1 cellular context compared by ENCODE assay signal in the genomic region with DNA sequence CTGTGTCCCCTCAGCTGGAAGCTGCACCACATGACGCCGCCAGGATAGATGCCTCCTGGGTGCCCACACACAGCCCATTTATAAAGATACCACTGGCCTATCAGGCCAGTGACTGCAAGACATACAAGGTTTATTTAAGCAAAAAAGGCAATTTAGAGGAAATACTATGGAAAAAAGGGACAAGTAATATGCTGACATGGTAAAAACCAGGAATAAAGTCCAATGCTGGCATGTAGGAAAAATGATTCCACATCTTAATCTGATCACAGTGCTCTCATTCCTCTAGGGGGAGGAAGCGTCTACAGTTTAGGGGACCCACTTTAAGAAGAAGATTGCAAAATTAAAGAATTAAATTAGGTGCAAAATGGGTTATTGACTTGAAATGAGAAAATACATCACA.
TF ChIP-seq lines count a peak whose summit lies in the region.

No MANE protein-coding gene starts in this region.

TF ChIP-seq in K562, 482 proteins besides CTCF, POLR2A, EP300 and RAD21:
- TF ChIP-seq, protein P1, sequence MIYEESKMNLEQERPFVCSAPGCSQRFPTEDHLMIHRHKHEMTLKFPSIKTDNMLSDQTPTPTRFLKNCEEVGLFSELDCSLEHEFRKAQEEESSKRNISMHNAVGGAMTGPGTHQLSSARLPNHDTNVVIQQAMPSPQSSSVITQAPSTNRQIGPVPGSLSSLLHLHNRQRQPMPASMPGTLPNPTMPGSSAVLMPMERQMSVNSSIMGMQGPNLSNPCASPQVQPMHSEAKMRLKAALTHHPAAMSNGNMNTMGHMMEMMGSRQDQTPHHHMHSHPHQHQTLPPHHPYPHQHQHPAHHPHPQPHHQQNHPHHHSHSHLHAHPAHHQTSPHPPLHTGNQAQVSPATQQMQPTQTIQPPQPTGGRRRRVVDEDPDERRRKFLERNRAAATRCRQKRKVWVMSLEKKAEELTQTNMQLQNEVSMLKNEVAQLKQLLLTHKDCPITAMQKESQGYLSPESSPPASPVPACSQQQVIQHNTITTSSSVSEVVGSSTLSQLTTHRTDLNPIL (CRISPR knock-in tag; IDR thresholded peaks at IDR 0.05) = no peak
- peak; percentile 70 for TF ChIP-seq MAFG (tag; conservative IDR thresholded peaks at IDR 0.05)
- no peak for TF ChIP-seq SRF (CRISPR knock-in tag; IDR thresholded peaks at IDR 0.05)
- TF ChIP-seq C11orf30 (IDR thresholded peaks at IDR 0.05; ENCODE audit: low read depth) = peak; percentile 75; the same call in 1 of the 2 replicates
- TF ChIP-seq ELF2 (CRISPR knock-in tag; IDR thresholded peaks at IDR 0.05) = no peak
- TF ChIP-seq MAFK (IDR thresholded peaks at IDR 0.05; ENCODE audit: low read length) = peak; percentile 64
- no peak for TF ChIP-seq ZNF324 (CRISPR knock-in tag; IDR thresholded peaks at IDR 0.05)
- TF ChIP-seq, protein P2, sequence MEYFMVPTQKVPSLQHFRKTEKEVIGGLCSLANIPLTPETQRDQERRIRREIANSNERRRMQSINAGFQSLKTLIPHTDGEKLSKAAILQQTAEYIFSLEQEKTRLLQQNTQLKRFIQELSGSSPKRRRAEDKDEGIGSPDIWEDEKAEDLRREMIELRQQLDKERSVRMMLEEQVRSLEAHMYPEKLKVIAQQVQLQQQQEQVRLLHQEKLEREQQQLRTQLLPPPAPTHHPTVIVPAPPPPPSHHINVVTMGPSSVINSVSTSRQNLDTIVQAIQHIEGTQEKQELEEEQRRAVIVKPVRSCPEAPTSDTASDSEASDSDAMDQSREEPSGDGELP (CRISPR knock-in tag; IDR thresholded peaks at IDR 0.05; ENCODE audit: borderline replicate concordance) = no peak
- TF ChIP-seq GTF2A2 (tag; IDR thresholded peaks at IDR 0.05) = no peak
- no peak for TF ChIP-seq ATF1 (CRISPR knock-in tag; IDR thresholded peaks at IDR 0.05)
- no peak for TF ChIP-seq ATF1 (tag; IDR thresholded peaks at IDR 0.05)
- peak; percentile 83 for TF ChIP-seq ZNF316 (IDR thresholded peaks at IDR 0.05)
- no peak for TF ChIP-seq ZNF77 (CRISPR knock-in tag; IDR thresholded peaks at IDR 0.05)
- peak; percentile 78 for TF ChIP-seq MAFF (IDR thresholded peaks at IDR 0.05; ENCODE audit: low read length)
- TF ChIP-seq, protein P3, sequence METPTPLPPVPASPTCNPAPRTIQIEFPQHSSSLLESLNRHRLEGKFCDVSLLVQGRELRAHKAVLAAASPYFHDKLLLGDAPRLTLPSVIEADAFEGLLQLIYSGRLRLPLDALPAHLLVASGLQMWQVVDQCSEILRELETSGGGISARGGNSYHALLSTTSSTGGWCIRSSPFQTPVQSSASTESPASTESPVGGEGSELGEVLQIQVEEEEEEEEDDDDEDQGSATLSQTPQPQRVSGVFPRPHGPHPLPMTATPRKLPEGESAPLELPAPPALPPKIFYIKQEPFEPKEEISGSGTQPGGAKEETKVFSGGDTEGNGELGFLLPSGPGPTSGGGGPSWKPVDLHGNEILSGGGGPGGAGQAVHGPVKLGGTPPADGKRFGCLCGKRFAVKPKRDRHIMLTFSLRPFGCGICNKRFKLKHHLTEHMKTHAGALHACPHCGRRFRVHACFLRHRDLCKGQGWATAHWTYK (CRISPR knock-in tag; IDR thresholded peaks at IDR 0.05) = no peak
- TF ChIP-seq MTA1 (IDR thresholded peaks at IDR 0.05; ENCODE audit: borderline replicate concordance) = no peak
- no peak for TF ChIP-seq POLR3A (IDR thresholded peaks at IDR 0.05; ENCODE audit: borderline replicate concordance, extremely low read depth, insufficient read depth, insufficient read length)
- no peak for TF ChIP-seq ZNF785 (CRISPR knock-in tag; IDR thresholded peaks at IDR 0.05)
- no peak for TF ChIP-seq ZNF232 (CRISPR knock-in tag; IDR thresholded peaks at IDR 0.05)
- no peak for TF ChIP-seq ZBTB11 (CRISPR knock-in tag; IDR thresholded peaks at IDR 0.05)
- TF ChIP-seq MLLT1 (IDR thresholded peaks at IDR 0.05) = no peak
